In the genomic region with DNA sequence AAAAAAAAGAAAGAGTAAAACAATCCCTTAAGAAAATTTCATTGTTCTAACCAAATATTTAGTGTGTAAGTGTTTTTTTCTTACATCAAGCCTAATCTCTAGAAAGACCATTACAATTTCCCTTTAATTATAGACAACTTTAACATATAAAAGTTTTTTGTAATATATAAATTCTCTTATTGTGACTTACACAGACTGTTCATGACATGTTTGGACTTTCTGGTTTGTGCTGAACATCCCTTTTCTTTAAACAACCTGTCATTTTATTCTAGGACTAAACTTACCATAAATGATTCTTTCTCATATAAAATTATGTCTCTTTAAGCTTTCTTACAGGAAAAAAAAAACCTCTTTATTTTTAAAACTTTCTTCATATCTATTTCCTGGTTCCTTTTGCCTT, we compare ENCODE assay signal across 15 cellular contexts. TPM values are rescaled to one million over a fixed set of nuclear protein-coding genes. Genes with fewer than 3 reads are reported as not detected.
"Had no signal": no experiment of that assay in that cellular context is flagged by ENCODE, and none has a peak within 500 bp of the region (broad histone marks: within the 10 kb centered on the region; RNA-seq: fewer than 3 reads in every experiment).

No MANE protein-coding gene starts in this region.

- H3K4me1 ChIP-seq: esophagus squamous epithelium, psoas muscle had no signal

- H3K4me3 ChIP-seq: esophagus squamous epithelium, psoas muscle had no signal

- H3K36me3 ChIP-seq: esophagus squamous epithelium had no signal

- H3K27me3 ChIP-seq: esophagus squamous epithelium had no signal

- H3K9me3 ChIP-seq: esophagus squamous epithelium, psoas muscle had no signal

- H3K27ac ChIP-seq: esophagus squamous epithelium, psoas muscle had no signal

- DNase-seq: activated CD4-positive, alpha-beta memory T cell treated with anti-CD3 and anti-CD28 coated beads, Interleukin-2, amount 10 ng/mL, durations not matched to agents 7 days and 5 days; activated CD4-positive, alpha-beta T cell treated with anti-CD3 and anti-CD28 coated beads for 4 hours; activated effector memory CD4-positive, alpha-beta T cell treated with anti-CD3 and anti-CD28 coated beads, Interleukin-2, amount 50 U/mL, for 16 hours; activated T-cell treated with anti-CD3 and anti-CD28 coated beads, Interleukin-2, amount 50 U/mL, for 24 hours; cortex of kidney; effector CD4-positive, alpha-beta T cell; esophagus squamous epithelium; foreskin fibroblast; immature natural killer cell; psoas muscle; stimulated activated naive CD8-positive, alpha-beta T cell treated with anti-CD3 and anti-CD28 coated beads, Interleukin-15, Interleukin-2, amounts not matched to agents 100 U/mL and 50 U/mL, for 24 hours; T-helper 2 cell; trophoblast cell had no signal

RNA-seq across cellular contexts. Expression of gene BTLA, which starts 13.0 kb away (rescaled TPM):
- total RNA-seq: endothelial cell of umbilical vein, WTC11 had no signal
- polyA plus RNA-seq: endothelial cell of umbilical vein had no signal
